29 cellular contexts compared by ENCODE assay signal in the genomic region with DNA sequence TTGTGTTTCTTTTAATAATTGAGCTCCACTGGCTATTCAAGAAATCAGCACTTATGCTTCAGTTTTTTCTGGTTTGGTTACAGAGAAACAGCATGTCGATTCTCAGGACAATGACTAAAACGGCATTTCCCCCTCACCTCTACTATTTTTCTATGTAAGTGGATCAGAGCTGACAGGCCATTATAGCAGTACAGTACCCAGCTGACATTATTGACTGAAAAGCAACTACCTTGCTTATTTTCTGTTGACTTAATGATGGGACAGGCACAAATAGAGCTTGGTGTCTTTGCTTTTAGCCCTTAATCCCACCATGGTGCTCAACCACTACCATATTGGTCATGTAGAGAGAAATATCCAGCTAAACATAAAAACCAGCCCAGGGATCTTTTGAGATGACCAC.
"Had no signal": no experiment of that assay in that cellular context is flagged by ENCODE, and none has a peak within 500 bp of the region (broad histone marks: within the 10 kb centered on the region; RNA-seq: fewer than 3 reads in every experiment).

No MANE protein-coding gene starts in this region.

- H3K27me3 Mint-ChIP-seq: stimulated activated naive CD8-positive, alpha-beta T cell treated with anti-CD3 and anti-CD28 coated beads, Interleukin-15, amount 100 ng/mL, for 72 hours; type B pancreatic cell had no signal

- ATAC-seq: stimulated activated effector memory CD8-positive, alpha-beta T cell treated with anti-CD3 and anti-CD28 coated beads, Interleukin-12 subunit alpha, Interleukin-12 subunit beta, amount 100 ng/mL, for 72 hours; stimulated activated memory B cell treated with anti-CD40 and anti-IgM and Interleukin-4, amounts not matched to agents 10 μg/mL and 1 μg/mL and 100 μg/mL, for 72 hours; stimulated activated naive B cell treated with anti-CD40 and anti-IgM and Interleukin-4, amounts not matched to agents 10 μg/mL and 1 μg/mL and 100 μg/mL, for 72 hours; stimulated activated naive CD8-positive, alpha-beta T cell treated with anti-CD3 and anti-CD28 coated beads, Interleukin-15, amount 100 ng/mL, for 72 hours; stimulated activated naive CD8-positive, alpha-beta T cell treated with anti-CD3 and anti-CD28 coated beads, Interleukin-15, Interleukin-2, amounts not matched to agents 100 U/mL and 50 U/mL, for 24 hours; upper lobe of right lung had no signal

- H3K4me3 Mint-ChIP-seq: stimulated activated effector memory CD8-positive, alpha-beta T cell treated with anti-CD3 and anti-CD28 coated beads, Interleukin-12 subunit alpha, Interleukin-12 subunit beta, amount 100 ng/mL, for 72 hours; stimulated activated memory B cell treated with anti-CD40 and anti-IgM and Interleukin-4, amounts not matched to agents 10 μg/mL and 1 μg/mL and 100 μg/mL, for 72 hours; stimulated activated naive B cell treated with anti-CD40 and anti-IgM and Interleukin-4, amounts not matched to agents 10 μg/mL and 1 μg/mL and 100 μg/mL, for 72 hours; stimulated activated naive CD8-positive, alpha-beta T cell treated with anti-CD3 and anti-CD28 coated beads, Interleukin-15, amount 100 ng/mL, for 72 hours; stimulated activated naive CD8-positive, alpha-beta T cell treated with anti-CD3 and anti-CD28 coated beads, Interleukin-15, Interleukin-2, amounts not matched to agents 100 ng/mL and 50 ng/mL, for 24 hours; type B pancreatic cell had no signal

- H3K27ac ChIP-seq: stomach, suprapubic skin, testis, thoracic aorta, thyroid gland, tibial artery, tibial nerve, transverse colon, upper lobe of left lung, upper lobe of right lung, uterus, vagina had no signal

- H3K9me3 ChIP-seq: stomach, suprapubic skin, testis, thoracic aorta, thyroid gland, tibial artery, tibial nerve, transverse colon, upper lobe of left lung, upper lobe of right lung, uterus, vagina had no signal

- H3K9me3 Mint-ChIP-seq: stimulated activated effector memory CD8-positive, alpha-beta T cell treated with anti-CD3 and anti-CD28 coated beads, Interleukin-12 subunit alpha, Interleukin-12 subunit beta, amount 100 ng/mL, for 72 hours; stimulated activated memory B cell treated with anti-CD40 and anti-IgM and Interleukin-4, amounts not matched to agents 10 μg/mL and 1 μg/mL and 100 μg/mL, for 72 hours; stimulated activated naive B cell treated with anti-CD40 and anti-IgM and Interleukin-4, amounts not matched to agents 10 μg/mL and 1 μg/mL and 100 μg/mL, for 72 hours; stimulated activated naive CD8-positive, alpha-beta T cell treated with anti-CD3 and anti-CD28 coated beads, Interleukin-15, amount 100 ng/mL, for 72 hours; stimulated activated naive CD8-positive, alpha-beta T cell treated with anti-CD3 and anti-CD28 coated beads, Interleukin-15, Interleukin-2, amounts not matched to agents 100 ng/mL and 50 ng/mL, for 24 hours; type B pancreatic cell had no signal

- H3K27me3 ChIP-seq: suprapubic skin, testis, thyroid gland, tibial nerve, transverse colon, upper lobe of left lung, upper lobe of right lung, uterus, vagina had no signal

- H3K4me3 ChIP-seq: stomach, suprapubic skin, testis, thoracic aorta, thyroid gland, tibial artery, tibial nerve, transverse colon, upper lobe of left lung, upper lobe of right lung, uterus, vagina had no signal

- FAIRE-seq: urothelium cell line had no signal

- DNase-seq: stimulated activated CD4-positive, alpha-beta T cell treated with anti-CD3 and anti-CD28 coated beads, Interleukin-2, amount 100 ng/mL, for 48 hours; stimulated activated CD4-positive, alpha-beta T cell treated with anti-CD3 and anti-CD28 coated beads, Interleukin-4, amount 100 ng/mL, for 1 hour; stimulated activated CD4-positive, alpha-beta T cell treated with anti-CD3 and anti-CD28 coated beads, Interleukin-4, amount 100 ng/mL, for 24 hours; stimulated activated CD4-positive, alpha-beta T cell treated with anti-CD3 and anti-CD28 coated beads, Interleukin-4, amount 100 ng/mL, for 4 hours; stimulated activated CD8-positive, alpha-beta memory T cell treated with anti-CD3 and anti-CD28 coated beads, Interleukin-4, amount 100 ng/mL, for 48 hours; stimulated activated naive B cell treated with anti-CD40 and anti-IgM and Interleukin-4, amounts not matched to agents 10 μg/mL and 1 μg/mL and 100 μg/mL, for 72 hours; stimulated activated naive CD4-positive, alpha-beta T cell; stimulated activated naive CD4-positive, alpha-beta T cell treated with Interleukin-2 at 50 U/mL for 16 hours; stimulated activated naive CD8-positive, alpha-beta T cell treated with anti-CD3 and anti-CD28 coated beads, Interleukin-15, amount 100 ng/mL, for 72 hours; stimulated activated naive CD8-positive, alpha-beta T cell treated with anti-CD3 and anti-CD28 coated beads, Interleukin-15, Interleukin-2, amounts not matched to agents 100 U/mL and 50 U/mL, for 24 hours; stomach; substantia nigra; testis; thyroid gland; tibial artery; transverse colon; trophoblast cell; upper lobe of left lung; upper lobe of right lung; uterus had no signal

- H3K4me1 Mint-ChIP-seq: stimulated activated effector memory CD8-positive, alpha-beta T cell treated with anti-CD3 and anti-CD28 coated beads, Interleukin-12 subunit alpha, Interleukin-12 subunit beta, amount 100 ng/mL, for 72 hours; stimulated activated memory B cell treated with anti-CD40 and anti-IgM and Interleukin-4, amounts not matched to agents 10 μg/mL and 1 μg/mL and 100 μg/mL, for 72 hours; stimulated activated naive CD8-positive, alpha-beta T cell treated with anti-CD3 and anti-CD28 coated beads, Interleukin-15, amount 100 ng/mL, for 72 hours had no signal

- H3K27ac Mint-ChIP-seq: stimulated activated effector memory CD8-positive, alpha-beta T cell treated with anti-CD3 and anti-CD28 coated beads, Interleukin-12 subunit alpha, Interleukin-12 subunit beta, amount 100 ng/mL, for 72 hours; stimulated activated memory B cell treated with anti-CD40 and anti-IgM and Interleukin-4, amounts not matched to agents 10 μg/mL and 1 μg/mL and 100 μg/mL, for 72 hours; stimulated activated naive B cell treated with anti-CD40 and anti-IgM and Interleukin-4, amounts not matched to agents 10 μg/mL and 1 μg/mL and 100 μg/mL, for 72 hours; stimulated activated naive CD8-positive, alpha-beta T cell treated with anti-CD3 and anti-CD28 coated beads, Interleukin-15, amount 100 ng/mL, for 72 hours; stimulated activated naive CD8-positive, alpha-beta T cell treated with anti-CD3 and anti-CD28 coated beads, Interleukin-15, Interleukin-2, amounts not matched to agents 100 ng/mL and 50 ng/mL, for 24 hours; type B pancreatic cell had no signal

- H3K36me3 ChIP-seq: stomach, suprapubic skin, thoracic aorta, thyroid gland, tibial artery, tibial nerve, transverse colon, upper lobe of left lung, upper lobe of right lung, uterus, vagina had no signal

- H3K36me3 Mint-ChIP-seq: stimulated activated effector memory CD8-positive, alpha-beta T cell treated with anti-CD3 and anti-CD28 coated beads, Interleukin-12 subunit alpha, Interleukin-12 subunit beta, amount 100 ng/mL, for 72 hours; stimulated activated memory B cell treated with anti-CD40 and anti-IgM and Interleukin-4, amounts not matched to agents 10 μg/mL and 1 μg/mL and 100 μg/mL, for 72 hours; stimulated activated naive B cell treated with anti-CD40 and anti-IgM and Interleukin-4, amounts not matched to agents 10 μg/mL and 1 μg/mL and 100 μg/mL, for 72 hours; type B pancreatic cell had no signal
